In genomic region chr6:125886914-125887313, GRCh38 we compare ENCODE assay signal across 15 cellular contexts.
DNase-seq lines count a peak whose midpoint lies in the region; ATAC-seq lines count a peak whose summit lies in the region.
"Had no signal": no experiment of that assay in that cellular context is flagged by ENCODE, and none has a peak within 500 bp of the region (broad histone marks: within the 10 kb centered on the region; RNA-seq: fewer than 3 reads in every experiment).

No MANE protein-coding gene starts in this region.

- no peak for ATAC-seq in T-cell (replicated peaks in 1 of 4)
- ATAC-seq: K562 had no signal

- H3K4me1 Mint-ChIP-seq in T-cell: peaks cover 0 to 2% (median 0%) of the 10 kb centered on the region in 3 donors

- H3K27me3 Mint-ChIP-seq in T-cell: no peaks in the 10 kb centered on the region

- H3K4me3 Mint-ChIP-seq in T-cell: no peak overlapping the region

- CTCF ChIA-PET in T-cell (lab: Charles Lee): no interaction called here

- H3K27ac ChIP-seq in angular gyrus (ENCODE audit: low read depth, low read length): peak overlapping the region; percentile 0
- H3K27ac ChIP-seq: BLaER1 treated with 17β-estradiol and CSF1 and Interleukin-3, amounts not matched to agents 10 nM and 100 nM; SJCRH30 had no signal

- H3K9me3 Mint-ChIP-seq in T-cell: no peaks in the 10 kb centered on the region

- DNase-seq in DMS 273 (lab: John Stamatoyannopoulos, UW; ENCODE audit: unreplicated experiment): peak; percentile 61
- DNase-seq in NCI-H1694 (lab: John Stamatoyannopoulos, UW): peak; percentile 8
- DNase-seq in NCI-H82 (lab: John Stamatoyannopoulos, UW): peak; percentile 97
- no peak for DNase-seq in medulla oblongata (ENCODE audit: extremely low spot score)
- no peak for DNase-seq in SIG-M5 treated with dmso at 0.1 percent for 504 hours (lab: John Stamatoyannopoulos, UW; ENCODE audit: unreplicated experiment)
- DNase-seq in mucosa of gallbladder (ENCODE audit: low spot score): no peak
- no peak for DNase-seq in T-cell
- DNase-seq: GDM1, NCI-H1092 treated with DMSO at 0.1 percent for 48 hours, NCI-H2227 treated with DMSO at 0.1 percent for 48 hours, SJCRH30, T-helper 2 cell had no signal

- peaks cover 55% of the 10 kb centered on the region for H3K36me3 Mint-ChIP-seq in T-cell

- POLR2A ChIA-PET in T-cell (lab: Charles Lee): no interaction called here

- H3K27ac Mint-ChIP-seq in T-cell: peak overlapping the region in 1 of 2 donors; percentile 13

Comparison
In these comparisons a context has a peak if more than half of its experiments do, and no peak if none do; other contexts are left out.
1. DNase-seq: peak in DMS 273 (single experiment), NCI-H1694 (single experiment) and NCI-H82 (single experiment); none in medulla oblongata (single experiment), SIG-M5 treated with dmso at 0.1 percent for 504 hours (single experiment), mucosa of gallbladder (single experiment) and T-cell (0 of 34).